Comparison of ENCODE assay signal across 1 cellular context in the genomic region with DNA sequence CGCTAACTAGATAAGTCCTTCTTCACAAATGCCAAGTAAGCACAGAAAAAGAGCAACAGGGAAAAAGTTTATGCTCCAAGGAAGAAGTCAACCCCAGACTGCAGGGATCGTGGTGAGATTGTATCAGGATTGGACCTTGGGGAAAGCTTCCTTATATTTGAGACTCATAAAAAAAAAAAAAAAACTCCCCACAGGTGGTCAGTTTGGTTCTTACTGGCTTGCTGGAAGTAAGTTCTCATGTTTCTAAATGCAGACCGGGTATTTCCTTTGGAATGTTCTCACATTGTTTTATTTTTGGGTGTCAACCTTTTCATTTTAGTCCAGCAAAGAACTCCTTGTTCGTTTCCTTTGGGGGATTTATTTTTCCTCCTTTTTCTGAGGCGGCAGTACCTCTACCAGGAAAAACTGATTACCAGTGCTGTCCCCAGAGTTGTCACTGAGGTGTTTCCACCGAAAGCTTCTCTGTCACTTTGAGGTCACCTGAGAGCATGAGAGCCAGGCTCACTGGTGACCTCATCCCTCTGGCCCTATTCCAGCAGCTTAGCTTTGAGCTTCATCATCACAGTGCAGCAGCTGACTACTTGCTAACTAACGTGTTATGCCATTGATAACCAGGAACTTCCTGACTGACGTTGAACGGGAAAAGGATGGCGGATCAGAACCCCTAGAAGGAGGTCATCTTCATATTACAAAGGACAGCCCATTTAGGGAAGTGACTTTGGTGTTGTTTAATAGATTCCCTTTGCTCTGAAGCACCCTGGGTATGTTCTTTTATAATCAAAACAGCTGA.
TF ChIP-seq lines count a peak whose summit lies in the region.

No MANE protein-coding gene starts in this region.

TF ChIP-seq in HepG2, 621 proteins besides CTCF, POLR2A, EP300 and RAD21 (continued from another document):
- TF ChIP-seq, protein P1, sequence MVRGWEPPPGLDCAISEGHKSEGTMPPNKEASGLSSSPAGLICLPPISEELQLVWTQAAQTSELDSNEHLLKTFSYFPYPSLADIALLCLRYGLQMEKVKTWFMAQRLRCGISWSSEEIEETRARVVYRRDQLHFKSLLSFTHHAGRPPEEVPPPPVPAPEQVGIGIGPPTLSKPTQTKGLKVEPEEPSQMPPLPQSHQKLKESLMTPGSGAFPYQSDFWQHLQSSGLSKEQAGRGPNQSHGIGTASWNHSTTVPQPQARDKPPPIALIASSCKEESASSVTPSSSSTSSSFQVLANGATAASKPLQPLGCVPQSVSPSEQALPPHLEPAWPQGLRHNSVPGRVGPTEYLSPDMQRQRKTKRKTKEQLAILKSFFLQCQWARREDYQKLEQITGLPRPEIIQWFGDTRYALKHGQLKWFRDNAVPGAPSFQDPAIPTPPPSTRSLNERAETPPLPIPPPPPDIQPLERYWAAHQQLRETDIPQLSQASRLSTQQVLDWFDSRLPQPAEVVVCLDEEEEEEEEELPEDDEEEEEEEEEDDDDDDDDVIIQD (CRISPR knock-in tag; IDR thresholded peaks at IDR 0.05; ENCODE audit: low read depth), result 0 out of 2 replicates have a peak, but pooled peaks have one; percentile 38
- no peak for TF ChIP-seq GABPB1 (CRISPR knock-in tag; IDR thresholded peaks at IDR 0.05)
- peak; percentile 78 for TF ChIP-seq FOSL2 (CRISPR knock-in tag; IDR thresholded peaks at IDR 0.05)
- TF ChIP-seq, protein P2, sequence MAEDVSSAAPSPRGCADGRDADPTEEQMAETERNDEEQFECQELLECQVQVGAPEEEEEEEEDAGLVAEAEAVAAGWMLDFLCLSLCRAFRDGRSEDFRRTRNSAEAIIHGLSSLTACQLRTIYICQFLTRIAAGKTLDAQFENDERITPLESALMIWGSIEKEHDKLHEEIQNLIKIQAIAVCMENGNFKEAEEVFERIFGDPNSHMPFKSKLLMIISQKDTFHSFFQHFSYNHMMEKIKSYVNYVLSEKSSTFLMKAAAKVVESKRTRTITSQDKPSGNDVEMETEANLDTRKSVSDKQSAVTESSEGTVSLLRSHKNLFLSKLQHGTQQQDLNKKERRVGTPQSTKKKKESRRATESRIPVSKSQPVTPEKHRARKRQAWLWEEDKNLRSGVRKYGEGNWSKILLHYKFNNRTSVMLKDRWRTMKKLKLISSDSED (CRISPR knock-in tag; IDR thresholded peaks at IDR 0.05), result no peak
- no peak for TF ChIP-seq ZNF772 (CRISPR knock-in tag; IDR thresholded peaks at IDR 0.05)
- no peak for TF ChIP-seq NAIF1 (CRISPR knock-in tag; IDR thresholded peaks at IDR 0.05; ENCODE audit: borderline replicate concordance)
- TF ChIP-seq SUZ12 (IDR thresholded peaks at IDR 0.05; ENCODE audit: low read depth, low read length), result no peak
- TF ChIP-seq, protein P3, sequence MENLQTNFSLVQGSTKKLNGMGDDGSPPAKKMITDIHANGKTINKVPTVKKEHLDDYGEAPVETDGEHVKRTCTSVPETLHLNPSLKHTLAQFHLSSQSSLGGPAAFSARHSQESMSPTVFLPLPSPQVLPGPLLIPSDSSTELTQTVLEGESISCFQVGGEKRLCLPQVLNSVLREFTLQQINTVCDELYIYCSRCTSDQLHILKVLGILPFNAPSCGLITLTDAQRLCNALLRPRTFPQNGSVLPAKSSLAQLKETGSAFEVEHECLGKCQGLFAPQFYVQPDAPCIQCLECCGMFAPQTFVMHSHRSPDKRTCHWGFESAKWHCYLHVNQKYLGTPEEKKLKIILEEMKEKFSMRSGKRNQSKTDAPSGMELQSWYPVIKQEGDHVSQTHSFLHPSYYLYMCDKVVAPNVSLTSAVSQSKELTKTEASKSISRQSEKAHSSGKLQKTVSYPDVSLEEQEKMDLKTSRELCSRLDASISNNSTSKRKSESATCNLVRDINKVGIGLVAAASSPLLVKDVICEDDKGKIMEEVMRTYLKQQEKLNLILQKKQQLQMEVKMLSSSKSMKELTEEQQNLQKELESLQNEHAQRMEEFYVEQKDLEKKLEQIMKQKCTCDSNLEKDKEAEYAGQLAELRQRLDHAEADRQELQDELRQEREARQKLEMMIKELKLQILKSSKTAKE (CRISPR knock-in tag; IDR thresholded peaks at IDR 0.05; ENCODE audit: borderline replicate concordance), result no peak
- TF ChIP-seq BHLHE40 (IDR thresholded peaks at IDR 0.05; ENCODE audit: low read length), result peak; percentile 58
- no peak for TF ChIP-seq ZNF136 (CRISPR knock-in tag; IDR thresholded peaks at IDR 0.05; ENCODE audit: low read depth)
- TF ChIP-seq RXRA (CRISPR knock-in tag; IDR thresholded peaks at IDR 0.05), result peak; percentile 33; the same call in 1 of the 2 replicates
- TF ChIP-seq JUN (CRISPR knock-in tag; IDR thresholded peaks at IDR 0.05), result peak; percentile 39; the same call in 1 of the 2 replicates
- no peak for TF ChIP-seq CEBPB (IDR thresholded peaks at IDR 0.05; ENCODE audit: borderline replicate concordance, low read depth, low read length)
- no peak for TF ChIP-seq HNF4G (IDR thresholded peaks at IDR 0.05; ENCODE audit: borderline replicate concordance, low read depth, low read length)
- TF ChIP-seq HNF4G (CRISPR knock-in tag; IDR thresholded peaks at IDR 0.05; ENCODE audit: borderline replicate concordance, low read depth), result no peak
- no peak for TF ChIP-seq SIX1 (CRISPR knock-in tag; IDR thresholded peaks at IDR 0.05; ENCODE audit: borderline replicate concordance)
- no peak for TF ChIP-seq MEIS1 (CRISPR knock-in tag; IDR thresholded peaks at IDR 0.05; ENCODE audit: borderline replicate concordance)
- no peak for TF ChIP-seq ZFP36L2 (CRISPR knock-in tag; IDR thresholded peaks at IDR 0.05)
- TF ChIP-seq ZNF564 (CRISPR knock-in tag; IDR thresholded peaks at IDR 0.05), result no peak
